ENCODE assay signal across 27 cellular contexts in the genomic region with DNA sequence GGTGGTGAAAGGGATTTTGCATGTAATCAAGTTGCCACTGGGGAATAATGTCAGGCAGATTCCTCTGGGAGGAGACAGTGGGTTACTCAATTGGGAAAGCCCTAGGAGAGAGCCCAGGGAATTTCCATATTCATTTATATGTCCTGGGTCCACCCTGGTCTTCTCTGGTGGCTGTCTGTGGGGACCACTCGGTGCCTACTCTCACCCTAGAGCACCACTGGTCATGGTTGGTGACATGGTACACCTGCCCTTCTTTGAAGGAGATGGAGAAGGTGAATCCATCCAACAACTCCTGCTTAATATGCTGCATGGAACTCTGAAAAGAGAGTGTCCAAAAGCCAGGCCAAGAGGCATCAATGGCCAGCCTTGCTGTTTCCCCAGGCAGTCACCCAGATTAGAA.
"Had no signal": no experiment of that assay in that cellular context is flagged by ENCODE, and none has a peak within 500 bp of the region (broad histone marks: within the 10 kb centered on the region; RNA-seq: fewer than 3 reads in every experiment).

No MANE protein-coding gene starts in this region.

- H3K4me3 ChIP-seq: stomach, suprapubic skin, testis, thoracic aorta, thyroid gland, tibial artery, tibial nerve, transverse colon, upper lobe of left lung, upper lobe of right lung, uterus, vagina had no signal

- H3K27me3 ChIP-seq: stomach, suprapubic skin, testis, thyroid gland, tibial artery, tibial nerve, upper lobe of left lung, uterus, vagina had no signal

- H3K36me3 Mint-ChIP-seq: stimulated activated naive B cell treated with anti-CD40 and anti-IgM and Interleukin-4, amounts not matched to agents 10 μg/mL and 1 μg/mL and 100 μg/mL, for 72 hours; type B pancreatic cell had no signal

- H3K36me3 ChIP-seq: stomach, suprapubic skin, thoracic aorta, thyroid gland, tibial artery, tibial nerve, transverse colon, upper lobe of left lung, upper lobe of right lung, uterus, vagina had no signal

- H3K27ac ChIP-seq: stomach, suprapubic skin, testis, thoracic aorta, thyroid gland, tibial artery, tibial nerve, transverse colon, upper lobe of left lung, upper lobe of right lung, uterus, vagina had no signal

- H3K4me1 ChIP-seq: stomach, testis, thyroid gland, tibial nerve, transverse colon, upper lobe of left lung, upper lobe of right lung, vagina had no signal

- H3K9me3 ChIP-seq: stomach, suprapubic skin, testis, thoracic aorta, thyroid gland, tibial artery, tibial nerve, transverse colon, upper lobe of left lung, upper lobe of right lung, uterus, vagina had no signal

- H3K27ac Mint-ChIP-seq: stimulated activated naive B cell treated with anti-CD40 and anti-IgM and Interleukin-4, amounts not matched to agents 10 μg/mL and 1 μg/mL and 100 μg/mL, for 72 hours; stimulated activated naive CD8-positive, alpha-beta T cell treated with anti-CD3 and anti-CD28 coated beads, Interleukin-15, amount 100 ng/mL, for 72 hours; stimulated activated naive CD8-positive, alpha-beta T cell treated with anti-CD3 and anti-CD28 coated beads, Interleukin-15, Interleukin-2, amounts not matched to agents 100 ng/mL and 50 ng/mL, for 24 hours; type B pancreatic cell had no signal

- H3K9me3 Mint-ChIP-seq: stimulated activated naive CD8-positive, alpha-beta T cell treated with anti-CD3 and anti-CD28 coated beads, Interleukin-15, amount 100 ng/mL, for 72 hours; stimulated activated naive CD8-positive, alpha-beta T cell treated with anti-CD3 and anti-CD28 coated beads, Interleukin-15, Interleukin-2, amounts not matched to agents 100 ng/mL and 50 ng/mL, for 24 hours; type B pancreatic cell had no signal

- H3K4me3 Mint-ChIP-seq: stimulated activated naive B cell treated with anti-CD40 and anti-IgM and Interleukin-4, amounts not matched to agents 10 μg/mL and 1 μg/mL and 100 μg/mL, for 72 hours; stimulated activated naive CD8-positive, alpha-beta T cell treated with anti-CD3 and anti-CD28 coated beads, Interleukin-15, amount 100 ng/mL, for 72 hours; stimulated activated naive CD8-positive, alpha-beta T cell treated with anti-CD3 and anti-CD28 coated beads, Interleukin-15, Interleukin-2, amounts not matched to agents 100 ng/mL and 50 ng/mL, for 24 hours; type B pancreatic cell had no signal

- DNase-seq: stimulated activated CD4-positive, alpha-beta T cell treated with anti-CD3 and anti-CD28 coated beads, Interleukin-2, amount 100 ng/mL, for 24 hours; stimulated activated CD4-positive, alpha-beta T cell treated with anti-CD3 and anti-CD28 coated beads, Interleukin-2, amount 100 ng/mL, for 48 hours; stimulated activated CD4-positive, alpha-beta T cell treated with anti-CD3 and anti-CD28 coated beads, Interleukin-4, amount 100 ng/mL, for 1 hour; stimulated activated CD4-positive, alpha-beta T cell treated with anti-CD3 and anti-CD28 coated beads, Interleukin-4, amount 100 ng/mL, for 24 hours; stimulated activated CD4-positive, alpha-beta T cell treated with anti-CD3 and anti-CD28 coated beads, Interleukin-4, amount 100 ng/mL, for 4 hours; stimulated activated CD8-positive, alpha-beta memory T cell treated with anti-CD3 and anti-CD28 coated beads, Interleukin-4, amount 100 ng/mL, for 48 hours; stimulated activated naive B cell treated with anti-CD40 and anti-IgM and Interleukin-4, amounts not matched to agents 10 μg/mL and 1 μg/mL and 100 μg/mL, for 72 hours; stimulated activated naive CD4-positive, alpha-beta T cell; stimulated activated naive CD4-positive, alpha-beta T cell treated with Interleukin-2 at 50 U/mL for 16 hours; stimulated activated naive CD8-positive, alpha-beta T cell treated with anti-CD3 and anti-CD28 coated beads, Interleukin-15, amount 100 ng/mL, for 72 hours; stimulated activated naive CD8-positive, alpha-beta T cell treated with anti-CD3 and anti-CD28 coated beads, Interleukin-15, Interleukin-2, amounts not matched to agents 100 U/mL and 50 U/mL, for 24 hours; stomach; substantia nigra; testis; thyroid gland; tibial artery; transverse colon; trophoblast cell; upper lobe of left lung; upper lobe of right lung; uterus had no signal

- H3K4me1 Mint-ChIP-seq: stimulated activated naive B cell treated with anti-CD40 and anti-IgM and Interleukin-4, amounts not matched to agents 10 μg/mL and 1 μg/mL and 100 μg/mL, for 72 hours; stimulated activated naive CD8-positive, alpha-beta T cell treated with anti-CD3 and anti-CD28 coated beads, Interleukin-15, amount 100 ng/mL, for 72 hours had no signal

- ATAC-seq: stimulated activated naive B cell treated with anti-CD40 and anti-IgM and Interleukin-4, amounts not matched to agents 10 μg/mL and 1 μg/mL and 100 μg/mL, for 72 hours; stimulated activated naive CD8-positive, alpha-beta T cell treated with anti-CD3 and anti-CD28 coated beads, Interleukin-15, amount 100 ng/mL, for 72 hours; stimulated activated naive CD8-positive, alpha-beta T cell treated with anti-CD3 and anti-CD28 coated beads, Interleukin-15, Interleukin-2, amounts not matched to agents 100 U/mL and 50 U/mL, for 24 hours; upper lobe of right lung had no signal
